Comparison of ENCODE assay signal across 6 cellular contexts in genomic region chr19:55117063-55117635, GRCh38. TPM values are rescaled to one million over a fixed set of nuclear protein-coding genes. Genes with fewer than 3 reads are reported as not detected.
DNase-seq lines count a peak whose midpoint lies in the region; ATAC-seq and TF ChIP-seq lines count a peak whose summit lies in the region.

No MANE protein-coding gene starts in this region.

- no peaks in the 10 kb centered on the region for H3K9me3 Mint-ChIP-seq in H9
- H3K9me3 Mint-ChIP-seq in activated naive CD4-positive, alpha-beta T cell treated with anti-CD3 and anti-CD28 coated beads, Interleukin-2, amount 50 U/mL, for 72 hours = no peaks in the 10 kb centered on the region

- H3K27ac Mint-ChIP-seq in H9 = peak overlapping the region in 2 of 3 experiments; percentile 82 to 89; a peak in 4 of 7 replicates
- H3K27ac Mint-ChIP-seq in activated naive CD4-positive, alpha-beta T cell treated with anti-CD3 and anti-CD28 coated beads, Interleukin-2, amount 50 U/mL, for 72 hours = peak overlapping the region; percentile 92

- peak overlapping the region; percentile 99 for H3K4me2 ChIP-seq in H9 (ENCODE audit: insufficient read depth, insufficient read length, low read length)

- TF ChIP-seq CTCF in AG04450 (IDR thresholded peaks at IDR 0.05; ENCODE audit: low read depth, low read length) = no peak
- no peak for TF ChIP-seq CTCF in H9 (conservative IDR thresholded peaks at IDR 0.05)

- no peaks in the 10 kb centered on the region for H3K4me1 ChIP-seq in H9 (ENCODE audit: insufficient read depth, low read length)
- peaks cover 35% of the 10 kb centered on the region for H3K4me1 ChIP-seq in mesodermal cell (ENCODE audit: control insufficient read depth, insufficient read depth, low read length, poor library complexity, severe bottlenecking)

- H3K18ac ChIP-seq in H9 (ENCODE audit: insufficient read length, low read depth, low read length) = no peak overlapping the region

- H3K27ac ChIP-seq in AG04450 (ENCODE audit: low read depth, low read length) (peak overlapping the region; percentile 57), H9 (ENCODE audit: insufficient read length, low read depth, low read length) (no peak overlapping the region), mesodermal cell (ENCODE audit: low read depth, low read length, severe bottlenecking) (peak overlapping the region; percentile 64)

- peaks cover 12% of the 10 kb centered on the region for H3K36me3 ChIP-seq in mesodermal cell (ENCODE audit: control insufficient read depth, insufficient read depth, low read length)

- H3K79me1 ChIP-seq in H9 (ENCODE audit: insufficient read depth, low read depth, low read length, poor library complexity, severe bottlenecking) = peaks cover 5% of the 10 kb centered on the region

- H2AK5ac ChIP-seq in H9 (ENCODE audit: insufficient read length, low read length) = no peak overlapping the region

- H2BK15ac ChIP-seq in H9 (ENCODE audit: low read depth, low read length) = no peak overlapping the region; the same call in 1 of the 2 replicates

- H4K8ac ChIP-seq in H9 (replicated peaks; ENCODE audit: insufficient read length, low read depth, low read length) = no peak overlapping the region

- peaks cover 3% of the 10 kb centered on the region; the same call in 1 of the 2 replicates for H3K9me3 ChIP-seq in AG04450 (ENCODE audit: control insufficient read depth, insufficient read depth, low read length)
- H3K9me3 ChIP-seq in H9 (ENCODE audit: control insufficient read depth, low read depth, low read length) = no peaks in the 10 kb centered on the region
- no peaks in the 10 kb centered on the region for H3K9me3 ChIP-seq in mesodermal cell (ENCODE audit: control insufficient read depth, low read length)

- no peak overlapping the region for H2BK5ac ChIP-seq in H9 (ENCODE audit: insufficient read length, low read length)

- H3K4me1 Mint-ChIP-seq in H9 = peaks cover 21 to 30% of the 10 kb centered on the region in 2 experiments

- peak overlapping the region; percentile 77 for H3K9ac ChIP-seq in H9 (ENCODE audit: extremely low read depth, insufficient read length, low read length)

- H3T11ph ChIP-seq in H9 (ENCODE audit: low read length) = no peak overlapping the region

- peak; percentile 17 to 30 for ATAC-seq in activated naive CD4-positive, alpha-beta T cell treated with anti-CD3 and anti-CD28 coated beads, Interleukin-2, amount 50 U/mL, for 72 hours

- CTCF ChIA-PET in AG04450 (lab: Charles Lee) = interaction anchor here (1.6 kb wide), 2 partner anchors 29 to 49 kb away, joined by 3 to 5 read pairs; partner anchors contain the start of gene DNAAF3

- DNase-seq in AG04450 (ENCODE audit: low read depth, low spot score) = no peak
- no peak for DNase-seq in H9
- DNase-seq in activated naive CD4-positive, alpha-beta T cell treated with anti-CD3 and anti-CD28 coated beads, Interleukin-2, amount 50 U/mL, for 72 hours (ENCODE audit: low spot score in 2 of 2) = no peak
- no peak for DNase-seq in putamen (ENCODE audit: low spot score)
- DNase-seq in NCI-H748 treated with DMSO at 0.1 percent for 48 hours (lab: John Stamatoyannopoulos, UW) = no peak

- peaks cover 15% of the 10 kb centered on the region for H3K23me2 ChIP-seq in H9 (ENCODE audit: insufficient read length, low read depth, low read length, poor library complexity, severe bottlenecking)

- H3K4me3 ChIP-seq in AG04450 (ENCODE audit: low read depth, low read length) = peak overlapping the region; percentile 98
- peak overlapping the region; percentile 82 for H3K4me3 ChIP-seq in mesodermal cell (ENCODE audit: extremely low read depth, insufficient read depth, low read length, poor library complexity, severe bottlenecking)

- no peak overlapping the region for H2BK120ac ChIP-seq in H9 (ENCODE audit: low read depth, low read length, poor library complexity, severe bottlenecking)

- H3K79me2 ChIP-seq in H9 (ENCODE audit: insufficient read depth, low read length) = peaks cover 7% of the 10 kb centered on the region; the same call in 1 of the 2 replicates

- peaks cover 4% of the 10 kb centered on the region for H3K27me3 Mint-ChIP-seq in H9 (ENCODE audit: low read depth)

- no peak overlapping the region for H3K56ac ChIP-seq in H9 (ENCODE audit: insufficient read length, low read depth, low read length)

- POLR2A ChIA-PET in AG04450 (lab: Yijun Ruan, JAX) = interaction anchor here (0.6 to 1.6 kb wide), 9 partner anchors 13 to 1015 kb away, joined by 3 to 7 read pairs (median 4); partner anchors contain the start of genes CDC42EP5, ISOC2, PPP6R1 and ZNF581

- H3K4ac ChIP-seq in H9 (ENCODE audit: low read depth, low read length) = no peak overlapping the region

- no peak overlapping the region for H2BK20ac ChIP-seq in H9 (ENCODE audit: low read depth, low read length, poor library complexity, severe bottlenecking)

- H3K4me3 Mint-ChIP-seq in H9 = peak overlapping the region; percentile 92 to 97

- H3K23ac ChIP-seq in H9 (ENCODE audit: insufficient read length, low read depth, low read length) = no peak overlapping the region

- no peak overlapping the region for H2AFZ ChIP-seq in H9 (ENCODE audit: low read length)

- H4K91ac ChIP-seq in H9 (ENCODE audit: insufficient read length, low read depth, low read length) = no peak overlapping the region

- no peak overlapping the region for H4K5ac ChIP-seq in H9 (ENCODE audit: insufficient read length, low read depth, low read length)

- H4K20me1 ChIP-seq in H9 (ENCODE audit: control insufficient read depth, insufficient read depth, insufficient read length) = peaks cover 3% of the 10 kb centered on the region

- no CpG with 5 or more reads among the region's 88 CpGs for WGBS in H9 (ENCODE audit: extremely low coverage, insufficient read length, low lambda C conversion rate)
- 0 to 1% methylated on average over 42 to 60 of the region's 88 CpGs for WGBS in mesodermal cell (ENCODE audit: insufficient coverage in 2 of 2), 2 experiments

- no peak overlapping the region for H2BK12ac ChIP-seq in H9 (ENCODE audit: insufficient read length, low read depth, low read length)

- H3K36me3 Mint-ChIP-seq in H9 (ENCODE audit: insufficient read depth in 1 of 3, low read depth in 3 of 3) = no peaks in the 10 kb centered on the region
- peaks cover 25% of the 10 kb centered on the region in 2 donors for H3K36me3 Mint-ChIP-seq in activated naive CD4-positive, alpha-beta T cell treated with anti-CD3 and anti-CD28 coated beads, Interleukin-2, amount 50 U/mL, for 72 hours

- H3K14ac ChIP-seq in H9 (ENCODE audit: insufficient read depth, low read length) = peak overlapping the region; percentile 77

- H3K27me3 ChIP-seq in AG04450 (ENCODE audit: control insufficient read depth, insufficient read depth, low read length) (no peaks in the 10 kb centered on the region), H9 (ENCODE audit: insufficient read depth, low read length) (no peaks in the 10 kb centered on the region)

RNA-seq across cellular contexts. Expression of gene PPP1R12C, which starts 0.3 kb away (rescaled TPM):
- 24.2 and 30.0 TPM in 2 replicates for polyA plus RNA-seq in AG04450 (2011; rRNA removed)
- 20.9 and 28.2 TPM in 2 replicates for polyA minus RNA-seq in AG04450 (2011; rRNA and poly(A)+ RNA removed)
- 79.9 and 87.7 TPM in 2 replicates for total RNA-seq in H9 (2021)
- 10 to 100 TPM; 52.7 to 76.5 TPM for total RNA-seq in activated naive CD4-positive, alpha-beta T cell treated with anti-CD3 and anti-CD28 coated beads, Interleukin-2, amount 50 U/mL, for 72 hours
- polyA plus RNA-seq in mesodermal cell (2013, experiment 1 of 2) = 69.5 TPM
- polyA plus RNA-seq in mesodermal cell (2013, experiment 2 of 2) = 59.1 TPM

RNA-seq across cellular contexts. Expression of gene TNNT1, which starts 31.9 kb away (rescaled TPM):
- polyA plus RNA-seq in AG04450 (2011; rRNA removed) = 2.8 and 3.3 TPM in 2 replicates
- 0.87 and 0.92 TPM in 2 replicates for polyA minus RNA-seq in AG04450 (2011; rRNA and poly(A)+ RNA removed)
- 124 and 127 TPM in 2 replicates for total RNA-seq in H9 (2021)
- total RNA-seq in activated naive CD4-positive, alpha-beta T cell treated with anti-CD3 and anti-CD28 coated beads, Interleukin-2, amount 50 U/mL, for 72 hours = 1 to 10 TPM in 1 of 2 donors, not detected in 1; 1.3 TPM
- polyA plus RNA-seq in mesodermal cell (2013, experiment 1 of 2) = 37.4 TPM
- polyA plus RNA-seq in mesodermal cell (2013, experiment 2 of 2) = 36.0 TPM

RNA-seq across cellular contexts. Expression of gene TNNI3, which starts 40.4 kb away (rescaled TPM):
- polyA plus RNA-seq in AG04450 (2011; rRNA removed) = 0.20 and 0.21 TPM in 2 replicates
- 0.61 TPM in 1 of 2 replicates, not detected in the other for polyA minus RNA-seq in AG04450 (2011; rRNA and poly(A)+ RNA removed)
- total RNA-seq in H9 (2021) = 36.9 and 41.0 TPM in 2 replicates
- not detected for total RNA-seq in activated naive CD4-positive, alpha-beta T cell treated with anti-CD3 and anti-CD28 coated beads, Interleukin-2, amount 50 U/mL, for 72 hours
- 1.3 TPM for polyA plus RNA-seq in mesodermal cell (2013, experiment 1 of 2)
- 1.1 TPM for polyA plus RNA-seq in mesodermal cell (2013, experiment 2 of 2)

RNA-seq across cellular contexts. Expression of gene EPS8L1, which starts 41.5 kb away (rescaled TPM):
- 1.5 and 2.3 TPM in 2 replicates for polyA plus RNA-seq in AG04450 (2011; rRNA removed)
- polyA minus RNA-seq in AG04450 (2011; rRNA and poly(A)+ RNA removed) = 1.2 and 2.0 TPM in 2 replicates
- total RNA-seq in H9 (2021) = 21.2 and 24.0 TPM in 2 replicates
- total RNA-seq in activated naive CD4-positive, alpha-beta T cell treated with anti-CD3 and anti-CD28 coated beads, Interleukin-2, amount 50 U/mL, for 72 hours = 1 to 10 TPM; 1.2 to 2.6 TPM
- 6.6 TPM for polyA plus RNA-seq in mesodermal cell (2013, experiment 1 of 2)
- polyA plus RNA-seq in mesodermal cell (2013, experiment 2 of 2) = 3.3 TPM

RNA-seq across cellular contexts. Expression of gene DNAAF3, which starts 49.3 kb away (rescaled TPM):
- polyA plus RNA-seq in AG04450 (2011; rRNA removed) = 0.21 TPM in 1 of 2 replicates, not detected in the other
- 0.32 TPM in 1 of 2 replicates, not detected in the other for polyA minus RNA-seq in AG04450 (2011; rRNA and poly(A)+ RNA removed)
- total RNA-seq in H9 (2021) = 3.0 and 4.6 TPM in 2 replicates
- total RNA-seq in activated naive CD4-positive, alpha-beta T cell treated with anti-CD3 and anti-CD28 coated beads, Interleukin-2, amount 50 U/mL, for 72 hours = under 1 TPM; 0.55 to 0.95 TPM
- polyA plus RNA-seq in mesodermal cell (2013, experiment 1 of 2) = 2.6 TPM
- 1.4 TPM for polyA plus RNA-seq in mesodermal cell (2013, experiment 2 of 2)

Comparison
In these comparisons a context has a peak if more than half of its experiments do, and no peak if none do; other contexts are left out.
1. RNA of gene TNNT1, which starts 31.9 kb away (total RNA-seq): 124 to 127 TPM in H9; 1.3 TPM in activated naive CD4-positive, alpha-beta T cell treated with anti-CD3 and anti-CD28 coated beads, Interleukin-2, amount 50 U/mL, for 72 hours; every median in the first group is over 10 times any median in the second.
2. RNA of gene TNNI3, which starts 40.4 kb away (total RNA-seq): 36.9 to 41.0 TPM in H9; not detected in activated naive CD4-positive, alpha-beta T cell treated with anti-CD3 and anti-CD28 coated beads, Interleukin-2, amount 50 U/mL, for 72 hours; every median in the first group is over 10 times any median in the second.